Comparison of ENCODE assay signal across 8 cellular contexts in genomic region chr19:6218497-6219146, GRCh38.
DNase-seq lines count a peak whose midpoint lies in the region; ATAC-seq, FAIRE-seq and TF ChIP-seq lines count a peak whose summit lies in the region.

No MANE protein-coding gene starts in this region.

- intact Hi-C loops in kidney (cut with DNase I) = no loop called here

- peak; percentile 33 to 48 for DNase-seq in NCI-H1930 (lab: John Stamatoyannopoulos, UW)
- DNase-seq in activated CD4-positive, CD25-positive, alpha-beta regulatory T cell (lab: John Stamatoyannopoulos, UW) = peak; percentile 65 to 90 (median 78)
- peak; percentile 11 to 88 (median 72) for DNase-seq in caudate nucleus (lab: John Stamatoyannopoulos, UW)
- peak; percentile 92 for DNase-seq in kidney
- DNase-seq in stimulated activated CD4-positive, alpha-beta T cell treated with anti-CD3 and anti-CD28 coated beads, Interleukin-2, amount 100 ng/mL, for 24 hours = peak; percentile 89 to 90

- TF ChIP-seq CTCF in 22Rv1 (IDR thresholded peaks at IDR 0.05) = peak; percentile 86
- peak; percentile 95 for TF ChIP-seq CTCF in GM12872 (IDR thresholded peaks at IDR 0.05; ENCODE audit: insufficient read depth, low read depth, low read length)
- TF ChIP-seq CTCF in kidney (IDR thresholded peaks at IDR 0.05; ENCODE audit: borderline replicate concordance, extremely low read depth, insufficient read depth) = peak; percentile 98

- no peak overlapping the region for H3K9ac ChIP-seq in kidney (ENCODE audit: low read length in 2 of 2)

- no peak overlapping the region for H3K27ac ChIP-seq in 22Rv1
- H3K27ac ChIP-seq in caudate nucleus (ENCODE audit: low read depth, low read length) = peak overlapping the region; percentile 65
- H3K27ac ChIP-seq in kidney (ENCODE audit: low read depth in 2 of 2, low read length in 2 of 2) = no peak overlapping the region

- FAIRE-seq in kidney (lab: Jason Lieb, UNC) = no peak

- no peaks in the 10 kb centered on the region for H3K9me3 ChIP-seq in kidney (ENCODE audit: control insufficient read depth in 1 of 2, low read length in 2 of 2)

- peaks cover 0 to 10% of the 10 kb centered on the region in 2 donors for H3K36me3 ChIP-seq in kidney (ENCODE audit: control insufficient read depth in 1 of 2, insufficient read depth in 2 of 2, low read length in 2 of 2)

- no peak overlapping the region for H3K4me3 ChIP-seq in kidney (ENCODE audit: low read length in 2 of 2)

- peaks cover 10 to 36% of the 10 kb centered on the region in 2 donors for H3K4me1 ChIP-seq in kidney (ENCODE audit: control insufficient read depth in 1 of 2, insufficient read depth in 1 of 2, low read depth in 1 of 2, low read length in 2 of 2)

- no peak for ATAC-seq in HG03565 (IDR thresholded peaks at IDR 0.05; ENCODE audit: unreplicated experiment)

Comparison
In these comparisons a context has a peak if more than half of its experiments do, and no peak if none do; other contexts are left out.
1. DNase-seq: peak in every context shown above with its lines; median percentile 92 in kidney; 90 in stimulated activated CD4-positive, alpha-beta T cell treated with anti-CD3 and anti-CD28 coated beads, Interleukin-2, amount 100 ng/mL, for 24 hours; 78 in activated CD4-positive, CD25-positive, alpha-beta regulatory T cell; 72 in caudate nucleus; 40 in NCI-H1930.